1 cellular context compared by ENCODE assay signal in the genomic region with DNA sequence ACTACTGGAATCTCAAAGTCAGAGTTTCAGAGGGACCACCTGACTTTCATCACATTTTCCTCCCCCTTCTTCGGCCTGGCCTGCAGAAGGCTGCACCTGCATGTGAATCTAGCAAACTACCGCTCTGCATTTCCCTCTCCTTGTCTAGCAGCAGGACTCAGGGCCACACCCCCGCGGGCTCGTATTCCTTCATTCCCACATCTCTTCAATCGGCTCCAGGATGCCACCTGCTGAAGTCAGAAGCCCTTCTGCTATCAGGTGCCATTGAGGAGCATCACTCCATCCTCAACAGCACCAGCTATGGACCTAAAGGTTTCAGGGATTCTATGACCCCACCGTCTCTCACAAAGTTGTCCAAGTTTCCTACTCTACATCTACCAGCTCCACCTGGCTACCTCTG.
TF ChIP-seq lines count a peak whose summit lies in the region.

No MANE protein-coding gene starts in this region.

TF ChIP-seq in H1, 55 proteins besides CTCF, POLR2A, EP300 and RAD21 (continued from another document):
- TF ChIP-seq TEAD4 (IDR thresholded peaks at IDR 0.05; ENCODE audit: low read depth, low read length) (no peak), SP2 (IDR thresholded peaks at IDR 0.05; ENCODE audit: low read length) (no peak), FOSL1 (IDR thresholded peaks at IDR 0.05; ENCODE audit: insufficient read depth, low read depth, low read length) (no peak), CHD7 (IDR thresholded peaks at IDR 0.05; ENCODE audit: insufficient replicate concordance, low read length) (no peak), CBX5 (IDR thresholded peaks at IDR 0.05; ENCODE audit: low read depth, low read length) (no peak), JUN (IDR thresholded peaks at IDR 0.05; ENCODE audit: low read depth, low read length) (no peak), SIRT6 (IDR thresholded peaks at IDR 0.05; ENCODE audit: low read length) (no peak), SUZ12 (IDR thresholded peaks at IDR 0.05; ENCODE audit: low read length) (no peak), TBP (IDR thresholded peaks at IDR 0.05; ENCODE audit: low read depth, low read length) (no peak), ASH2L (IDR thresholded peaks at IDR 0.05; ENCODE audit: low read length) (no peak), SRF (IDR thresholded peaks at IDR 0.05; ENCODE audit: low read depth, low read length) (no peak), BACH1 (IDR thresholded peaks at IDR 0.05; ENCODE audit: low read length) (no peak)
- TF ChIP-seq, protein P1, sequence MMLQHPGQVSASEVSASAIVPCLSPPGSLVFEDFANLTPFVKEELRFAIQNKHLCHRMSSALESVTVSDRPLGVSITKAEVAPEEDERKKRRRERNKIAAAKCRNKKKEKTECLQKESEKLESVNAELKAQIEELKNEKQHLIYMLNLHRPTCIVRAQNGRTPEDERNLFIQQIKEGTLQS (IDR thresholded peaks at IDR 0.05; ENCODE audit: insufficient read depth, low read depth, low read length): no peak
